In genomic region chr15:22173029-22173998, GRCh38 we compare ENCODE assay signal across 8 cellular contexts.
DNase-seq lines count a peak whose midpoint lies in the region; ATAC-seq lines count a peak whose summit lies in the region.
"Not testable (repeated sequence)": the region's sequence is repeated elsewhere in the genome, so short reads cannot be mapped to it uniquely, and the experiment has no call there.

No MANE protein-coding gene starts in this region.

- intact Hi-C loops in Right ventricle myocardium superior (cut with DNase I), result not testable (repeated sequence)

- not testable (repeated sequence) for DNase-seq in T-helper 17 cell, Right ventricle myocardium superior

- ATAC-seq in GM18498 (IDR thresholded peaks at IDR 0.05; ENCODE audit: unreplicated experiment) (peak; percentile 79), GM19043 (IDR thresholded peaks at IDR 0.05; ENCODE audit: low read depth, unreplicated experiment) (peak; percentile 58), GM21526 (IDR thresholded peaks at IDR 0.05; ENCODE audit: low FRiP score, unreplicated experiment) (peak; percentile 71), HG02870 (IDR thresholded peaks at IDR 0.05; ENCODE audit: unreplicated experiment) (peak; percentile 64), HG03175 (IDR thresholded peaks at IDR 0.05; ENCODE audit: unreplicated experiment) (peak; percentile 77), T-helper 17 cell (peak; percentile 89), Right ventricle myocardium superior (ENCODE audit: poor library complexity) (peak; percentile 76)
- ATAC-seq in stimulated activated memory B cell treated with anti-CD40 and anti-IgM and Interleukin-4, amounts not matched to agents 10 μg/mL and 1 μg/mL and 100 μg/mL, for 72 hours, result peak; percentile 94

- H3K27ac Mint-ChIP-seq in T-helper 17 cell; stimulated activated memory B cell treated with anti-CD40 and anti-IgM and Interleukin-4, amounts not matched to agents 10 μg/mL and 1 μg/mL and 100 μg/mL, for 72 hours: not testable (repeated sequence)

- not testable (repeated sequence) for H3K36me3 Mint-ChIP-seq in T-helper 17 cell (ENCODE audit: low read depth); stimulated activated memory B cell treated with anti-CD40 and anti-IgM and Interleukin-4, amounts not matched to agents 10 μg/mL and 1 μg/mL and 100 μg/mL, for 72 hours

- H3K27me3 Mint-ChIP-seq in T-helper 17 cell; stimulated activated memory B cell treated with anti-CD40 and anti-IgM and Interleukin-4, amounts not matched to agents 10 μg/mL and 1 μg/mL and 100 μg/mL, for 72 hours: not testable (repeated sequence)

- H3K4me3 Mint-ChIP-seq in T-helper 17 cell; stimulated activated memory B cell treated with anti-CD40 and anti-IgM and Interleukin-4, amounts not matched to agents 10 μg/mL and 1 μg/mL and 100 μg/mL, for 72 hours: not testable (repeated sequence)

- H3K9me3 Mint-ChIP-seq in stimulated activated memory B cell treated with anti-CD40 and anti-IgM and Interleukin-4, amounts not matched to agents 10 μg/mL and 1 μg/mL and 100 μg/mL, for 72 hours, result not testable (repeated sequence)

- not testable (repeated sequence) for H3K9me3 ChIP-seq in T-helper 17 cell (ENCODE audit: control insufficient read depth, low read length, poor library complexity, severe bottlenecking)

- H3K4me1 Mint-ChIP-seq in T-helper 17 cell; stimulated activated memory B cell treated with anti-CD40 and anti-IgM and Interleukin-4, amounts not matched to agents 10 μg/mL and 1 μg/mL and 100 μg/mL, for 72 hours: not testable (repeated sequence)
